In genomic region chr14:77721437-77721836, GRCh38 we compare ENCODE assay signal across 24 cellular contexts. TPM values are rescaled to one million over a fixed set of nuclear protein-coding genes. Genes with fewer than 3 reads are reported as not detected.
DNase-seq lines count a peak whose midpoint lies in the region; ATAC-seq, FAIRE-seq and TF ChIP-seq lines count a peak whose summit lies in the region.
"Had no signal": no experiment of that assay in that cellular context is flagged by ENCODE, and none has a peak within 500 bp of the region (broad histone marks: within the 10 kb centered on the region; RNA-seq: fewer than 3 reads in every experiment).

No MANE protein-coding gene starts in this region.

- H3K27me3 Mint-ChIP-seq in activated CD8-positive, alpha-beta T cell treated with anti-CD3 and anti-CD28 coated beads for 36 hours: no peaks in the 10 kb centered on the region
- H3K27me3 Mint-ChIP-seq in activated CD8-positive, alpha-beta T cell treated with anti-CD3 and anti-CD28 coated beads, Interleukin-2, amount 10 ng/mL, durations not matched to agents 7 days and 5 days (ENCODE audit: low read depth): no peaks in the 10 kb centered on the region
- no peaks in the 10 kb centered on the region for H3K27me3 Mint-ChIP-seq in stimulated activated naive CD8-positive, alpha-beta T cell treated with anti-CD3 and anti-CD28 coated beads, Interleukin-15, Interleukin-2, amounts not matched to agents 100 ng/mL and 50 ng/mL, for 24 hours
- H3K27me3 Mint-ChIP-seq: CD4-positive, alpha-beta T cell; CD8-positive, alpha-beta memory T cell had no signal

- peaks cover 56% of the 10 kb centered on the region for H3K36me3 Mint-ChIP-seq in activated CD8-positive, alpha-beta T cell treated with anti-CD3 and anti-CD28 coated beads for 36 hours (ENCODE audit: low read depth)
- H3K36me3 Mint-ChIP-seq in activated CD8-positive, alpha-beta T cell treated with anti-CD3 and anti-CD28 coated beads, Interleukin-2, amount 10 ng/mL, durations not matched to agents 7 days and 5 days (ENCODE audit: low read depth): peaks cover 63% of the 10 kb centered on the region
- H3K36me3 Mint-ChIP-seq in stimulated activated naive CD8-positive, alpha-beta T cell treated with anti-CD3 and anti-CD28 coated beads, Interleukin-15, Interleukin-2, amounts not matched to agents 100 ng/mL and 50 ng/mL, for 24 hours (ENCODE audit: low read depth): peaks cover 72% of the 10 kb centered on the region

- no peaks in the 10 kb centered on the region for H3K9me3 ChIP-seq in kidney (ENCODE audit: control insufficient read depth in 1 of 2, low read length in 2 of 2)
- H3K9me3 ChIP-seq: A549; BE2C; BLaER1 treated with 17β-estradiol and CSF1 and Interleukin-3, amounts not matched to agents 10 nM and 100 nM; HAP-1 had no signal

- H3K27ac Mint-ChIP-seq in activated CD8-positive, alpha-beta T cell treated with anti-CD3 and anti-CD28 coated beads for 36 hours: peak overlapping the region; percentile 18
- no peak overlapping the region for H3K27ac Mint-ChIP-seq in activated CD8-positive, alpha-beta T cell treated with anti-CD3 and anti-CD28 coated beads, Interleukin-2, amount 10 ng/mL, durations not matched to agents 7 days and 5 days
- peak overlapping the region; percentile 26 for H3K27ac Mint-ChIP-seq in stimulated activated naive CD8-positive, alpha-beta T cell treated with anti-CD3 and anti-CD28 coated beads, Interleukin-15, Interleukin-2, amounts not matched to agents 100 ng/mL and 50 ng/mL, for 24 hours
- H3K27ac Mint-ChIP-seq: CD14-positive monocyte; CD4-positive, alpha-beta T cell had no signal

- no peak overlapping the region for H3K9ac ChIP-seq in kidney (ENCODE audit: low read length in 2 of 2)
- H3K9ac ChIP-seq: BLaER1 treated with 17β-estradiol and CSF1 and Interleukin-3, amounts not matched to agents 10 nM and 100 nM had no signal

- no peak for TF ChIP-seq CTCF in activated CD8-positive, alpha-beta T cell treated with anti-CD3 and anti-CD28 coated beads for 36 hours (IDR thresholded peaks at IDR 0.05)
- TF ChIP-seq CTCF in kidney (IDR thresholded peaks at IDR 0.05; ENCODE audit: borderline replicate concordance, extremely low read depth, insufficient read depth): no peak

- intact Hi-C loops in activated CD8-positive, alpha-beta T cell treated with anti-CD3 and anti-CD28 coated beads for 36 hours (cut with micrococcal nuclease): no loop called here
- intact Hi-C loops in kidney (cut with DNase I): no loop called here

- H3K9me3 Mint-ChIP-seq in activated CD8-positive, alpha-beta T cell treated with anti-CD3 and anti-CD28 coated beads for 36 hours: no peaks in the 10 kb centered on the region
- no peaks in the 10 kb centered on the region for H3K9me3 Mint-ChIP-seq in activated CD8-positive, alpha-beta T cell treated with anti-CD3 and anti-CD28 coated beads, Interleukin-2, amount 10 ng/mL, durations not matched to agents 7 days and 5 days (ENCODE audit: insufficient read depth)
- H3K9me3 Mint-ChIP-seq in stimulated activated naive CD8-positive, alpha-beta T cell treated with anti-CD3 and anti-CD28 coated beads, Interleukin-15, Interleukin-2, amounts not matched to agents 100 ng/mL and 50 ng/mL, for 24 hours: no peaks in the 10 kb centered on the region
- H3K9me3 Mint-ChIP-seq: CD14-positive monocyte; CD4-positive, alpha-beta T cell; CD8-positive, alpha-beta memory T cell; HFFc6 had no signal

- no peaks in the 10 kb centered on the region for H3K4me1 ChIP-seq in kidney (ENCODE audit: control insufficient read depth in 1 of 2, insufficient read depth in 1 of 2, low read depth in 1 of 2, low read length in 2 of 2)
- H3K4me1 ChIP-seq: A549; BE2C; BLaER1 treated with 17β-estradiol and CSF1 and Interleukin-3, amounts not matched to agents 10 nM and 100 nM; HAP-1 had no signal

- peaks cover 20 to 24% of the 10 kb centered on the region in 2 donors for H3K36me3 ChIP-seq in kidney (ENCODE audit: control insufficient read depth in 1 of 2, insufficient read depth in 2 of 2, low read length in 2 of 2)

- no peak overlapping the region for H3K4me3 Mint-ChIP-seq in activated CD8-positive, alpha-beta T cell treated with anti-CD3 and anti-CD28 coated beads for 36 hours
- H3K4me3 Mint-ChIP-seq in activated CD8-positive, alpha-beta T cell treated with anti-CD3 and anti-CD28 coated beads, Interleukin-2, amount 10 ng/mL, durations not matched to agents 7 days and 5 days: no peak overlapping the region
- no peak overlapping the region for H3K4me3 Mint-ChIP-seq in stimulated activated naive CD8-positive, alpha-beta T cell treated with anti-CD3 and anti-CD28 coated beads, Interleukin-15, Interleukin-2, amounts not matched to agents 100 ng/mL and 50 ng/mL, for 24 hours
- H3K4me3 Mint-ChIP-seq: CD14-positive monocyte; CD4-positive, alpha-beta T cell; CD8-positive, alpha-beta memory T cell; HFFc6 had no signal

- no peak overlapping the region for H3K4me3 ChIP-seq in kidney (ENCODE audit: low read length in 2 of 2)
- H3K4me3 ChIP-seq: A549; BLaER1 treated with 17β-estradiol and CSF1 and Interleukin-3, amounts not matched to agents 10 nM and 100 nM; HAP-1 had no signal

- H3K4me1 Mint-ChIP-seq in activated CD8-positive, alpha-beta T cell treated with anti-CD3 and anti-CD28 coated beads for 36 hours (ENCODE audit: low read depth): no peaks in the 10 kb centered on the region
- H3K4me1 Mint-ChIP-seq in activated CD8-positive, alpha-beta T cell treated with anti-CD3 and anti-CD28 coated beads, Interleukin-2, amount 10 ng/mL, durations not matched to agents 7 days and 5 days (ENCODE audit: low read depth): no peaks in the 10 kb centered on the region
- H3K4me1 Mint-ChIP-seq in stimulated activated naive CD8-positive, alpha-beta T cell treated with anti-CD3 and anti-CD28 coated beads, Interleukin-15, Interleukin-2, amounts not matched to agents 100 ng/mL and 50 ng/mL, for 24 hours (ENCODE audit: low read depth): no peaks in the 10 kb centered on the region
- H3K4me1 Mint-ChIP-seq: CD14-positive monocyte; CD8-positive, alpha-beta memory T cell had no signal

- CTCF ChIA-PET in activated CD8-positive, alpha-beta T cell treated with anti-CD3 and anti-CD28 coated beads for 36 hours (lab: Charles Lee): no interaction called here
- CTCF ChIA-PET in activated CD8-positive, alpha-beta T cell treated with anti-CD3 and anti-CD28 coated beads, Interleukin-2, amount 10 ng/mL, durations not matched to agents 7 days and 5 days (lab: Charles Lee): interaction anchor here (0.7 to 1.0 kb wide), 3 partner anchors 11 to 262 kb away, joined by 3 read pairs; no protein-coding TSS in a partner anchor

- no peak for ATAC-seq in activated CD8-positive, alpha-beta T cell treated with anti-CD3 and anti-CD28 coated beads for 36 hours
- no peak for ATAC-seq in activated CD8-positive, alpha-beta T cell treated with anti-CD3 and anti-CD28 coated beads, Interleukin-2, amount 10 ng/mL, durations not matched to agents 7 days and 5 days
- no peak for ATAC-seq in stimulated activated naive CD8-positive, alpha-beta T cell treated with anti-CD3 and anti-CD28 coated beads, Interleukin-15, Interleukin-2, amounts not matched to agents 100 U/mL and 50 U/mL, for 24 hours
- ATAC-seq: A549 had no signal

- POLR2A ChIA-PET in activated CD8-positive, alpha-beta T cell treated with anti-CD3 and anti-CD28 coated beads for 36 hours (lab: Charles Lee): interaction anchor here (1.1 kb wide), 1 partner anchor 13 kb away, joined by 4 read pairs; no protein-coding TSS in a partner anchor
- POLR2A ChIA-PET in activated CD8-positive, alpha-beta T cell treated with anti-CD3 and anti-CD28 coated beads, Interleukin-2, amount 10 ng/mL, durations not matched to agents 7 days and 5 days (lab: Charles Lee): interaction anchor here (1.2 kb wide), 1 partner anchor 38 kb away, joined by 3 read pairs; no protein-coding TSS in a partner anchor

- no peak for DNase-seq in activated CD8-positive, alpha-beta T cell treated with anti-CD3 and anti-CD28 coated beads for 36 hours
- DNase-seq in activated CD8-positive, alpha-beta T cell treated with anti-CD3 and anti-CD28 coated beads, Interleukin-2, amount 10 ng/mL, durations not matched to agents 7 days and 5 days: no peak
- no peak for DNase-seq in stimulated activated naive CD8-positive, alpha-beta T cell treated with anti-CD3 and anti-CD28 coated beads, Interleukin-15, Interleukin-2, amounts not matched to agents 100 U/mL and 50 U/mL, for 24 hours
- DNase-seq in kidney (no peak), iPS-NIHi7 (ENCODE audit: extremely low spot score) (no peak), DMS 273 treated with DMSO at 0.1 percent for 48 hours (lab: John Stamatoyannopoulos, UW) (no peak)
- DNase-seq: 8988T; ACHN; AML-193; BE2C; CD4-positive, alpha-beta T cell; CD8-positive, alpha-beta memory T cell; DMS153; DND-41; GOT3; HFFc6 had no signal

- peak; percentile 81 for FAIRE-seq in kidney (lab: Jason Lieb, UNC)
- FAIRE-seq: A549, D721Med, GM12892, H54 had no signal

- H3K27ac ChIP-seq in kidney (ENCODE audit: low read depth in 2 of 2, low read length in 2 of 2): no peak overlapping the region
- H3K27ac ChIP-seq: A549; BLaER1 treated with 17β-estradiol and CSF1 and Interleukin-3, amounts not matched to agents 10 nM and 100 nM had no signal

RNA-seq across cellular contexts. Expression of gene SLIRP, which starts 13.5 kb away (rescaled TPM):
- 100 to 1,000 TPM; 141 to 148 TPM for total RNA-seq in activated CD8-positive, alpha-beta T cell treated with anti-CD3 and anti-CD28 coated beads for 36 hours
- 100 to 1,000 TPM in 1 of 2 experiments, 10 to 100 TPM in 1; 92.1 to 101 TPM for total RNA-seq in activated CD8-positive, alpha-beta T cell treated with anti-CD3 and anti-CD28 coated beads, Interleukin-2, amount 10 ng/mL, durations not matched to agents 7 days and 5 days
- total RNA-seq in kidney: 91.6 TPM
- polyA plus RNA-seq in kidney (ENCODE audit: insufficient read depth, low read depth, low replicate concordance): 418 TPM

RNA-seq across cellular contexts. Expression of gene ALKBH1, which starts 13.6 kb away (rescaled TPM):
- total RNA-seq in activated CD8-positive, alpha-beta T cell treated with anti-CD3 and anti-CD28 coated beads for 36 hours: 10 to 100 TPM; 16.3 to 18.0 TPM
- total RNA-seq in activated CD8-positive, alpha-beta T cell treated with anti-CD3 and anti-CD28 coated beads, Interleukin-2, amount 10 ng/mL, durations not matched to agents 7 days and 5 days: 10 to 100 TPM; 12.9 to 14.8 TPM
- 10.5 TPM for total RNA-seq in kidney
- 11.5 TPM for polyA plus RNA-seq in kidney (ENCODE audit: insufficient read depth, low read depth, low replicate concordance)

RNA-seq across cellular contexts. Expression of gene SNW1, which starts 39.5 kb away (rescaled TPM):
- total RNA-seq in activated CD8-positive, alpha-beta T cell treated with anti-CD3 and anti-CD28 coated beads for 36 hours: 100 to 1,000 TPM in 1 of 2 experiments, 10 to 100 TPM in 1; 95.2 to 121 TPM
- 100 to 1,000 TPM in 1 of 2 experiments, 10 to 100 TPM in 1; 94.4 to 100 TPM for total RNA-seq in activated CD8-positive, alpha-beta T cell treated with anti-CD3 and anti-CD28 coated beads, Interleukin-2, amount 10 ng/mL, durations not matched to agents 7 days and 5 days
- total RNA-seq in kidney: 63.9 TPM
- 37.8 TPM for polyA plus RNA-seq in kidney (ENCODE audit: insufficient read depth, low read depth, low replicate concordance)
